In genomic region chr9:124334568-124335319, GRCh38 we compare ENCODE assay signal across 21 cellular contexts.
"Had no signal": no experiment of that assay in that cellular context is flagged by ENCODE, and none has a peak within 500 bp of the region (broad histone marks: within the 10 kb centered on the region; RNA-seq: fewer than 3 reads in every experiment).

No MANE protein-coding gene starts in this region.

- H3K4me1 ChIP-seq: body of pancreas, esophagus muscularis mucosa, left ventricle myocardium inferior, tibial artery, uterus had no signal

- H2AFZ ChIP-seq: hepatocyte had no signal

- H3K36me3 ChIP-seq: uterus had no signal

- ATAC-seq: activated CD4-positive, CD25-positive, alpha-beta regulatory T cell treated with anti-CD3 and anti-CD28 coated beads, Interleukin-2, amount 50 U/mL, for 24 hours; activated naive CD8-positive, alpha-beta T cell treated with anti-CD3 and anti-CD28 coated beads, Interleukin-2, amount 50 U/mL, for 24 hours; body of pancreas; stimulated activated naive CD8-positive, alpha-beta T cell treated with anti-CD3 and anti-CD28 coated beads, Interleukin-15, amount 100 ng/mL, for 72 hours had no signal

- H3K79me2 ChIP-seq: hepatocyte had no signal

- H3K27me3 ChIP-seq: body of pancreas, esophagus muscularis mucosa, hepatocyte, tibial artery, uterus had no signal

- H3K4me3 ChIP-seq: body of pancreas, esophagus muscularis mucosa, hepatocyte, left ventricle myocardium inferior, tibial artery, uterus had no signal

- H3K9me3 ChIP-seq: tibial artery, uterus had no signal

- H3K27ac ChIP-seq: body of pancreas, esophagus muscularis mucosa, hepatocyte, left ventricle myocardium inferior, tibial artery, uterus had no signal

- DNase-seq: activated CD4-positive, alpha-beta memory T cell treated with anti-CD3 and anti-CD28 coated beads, Interleukin-2, amount 10 ng/mL, durations not matched to agents 7 days and 5 days; activated CD4-positive, alpha-beta T cell treated with anti-CD3 and anti-CD28 coated beads, Interleukin-2, amount 10 ng/mL, durations not matched to agents 24 days and 14 days; activated gamma-delta T cell; activated naive CD4-positive, alpha-beta T cell treated with anti-CD3 and anti-CD28 coated beads, Interleukin-2, amount 50 U/mL, for 16 hours; activated naive CD8-positive, alpha-beta T cell treated with anti-CD3 and anti-CD28 coated beads, Interleukin-2, amount 50 U/mL, for 24 hours; body of pancreas; effector CD4-positive, alpha-beta T cell; glutamatergic neuron; immature natural killer cell; left ventricle myocardium inferior; nephron progenitor cell; occipital lobe; posterior cingulate gyrus; stimulated activated CD4-positive, alpha-beta T cell treated with anti-CD3 and anti-CD28 coated beads, Interleukin-4, amount 100 ng/mL, for 4 hours; stimulated activated naive CD8-positive, alpha-beta T cell treated with anti-CD3 and anti-CD28 coated beads, Interleukin-15, amount 100 ng/mL, for 72 hours; tibial artery; uterus had no signal

- FAIRE-seq: frontal cortex had no signal

- H3K4me2 ChIP-seq: hepatocyte had no signal
